In the genomic region with DNA sequence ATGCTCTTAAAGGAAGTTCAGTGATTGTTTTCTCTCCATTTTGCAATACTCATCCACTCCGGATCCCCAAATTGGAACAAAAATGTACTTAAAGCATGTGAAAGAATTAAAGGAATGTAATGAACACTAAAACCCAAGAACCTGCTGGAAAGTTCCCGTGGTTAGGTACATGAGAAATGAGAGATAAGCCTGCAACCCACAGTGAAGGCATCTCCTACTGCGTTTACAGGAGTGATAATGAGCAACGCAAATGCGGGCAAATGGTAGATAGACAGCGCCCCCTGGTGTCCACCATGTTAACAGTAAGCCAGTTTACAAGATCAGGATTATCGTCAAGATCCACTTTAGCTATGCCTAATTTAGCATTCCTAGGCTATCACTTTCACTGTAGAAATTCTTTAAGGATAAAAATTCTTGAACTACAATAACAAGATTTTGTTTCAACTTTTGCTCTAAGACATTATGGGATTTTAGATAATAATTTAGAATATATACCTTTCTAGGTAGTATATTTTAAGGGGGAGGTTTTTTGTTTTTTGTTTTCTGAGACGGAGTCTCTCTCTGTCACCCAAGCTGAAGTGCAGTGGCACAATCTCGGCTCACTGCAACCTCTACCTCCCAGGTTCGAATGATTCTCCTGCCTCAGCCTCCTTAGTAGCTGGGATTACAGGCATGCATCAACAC, we compare ENCODE assay signal across 7 cellular contexts. TPM values are rescaled to one million over a fixed set of nuclear protein-coding genes. Genes with fewer than 3 reads are reported as not detected.
DNase-seq lines count a peak whose midpoint lies in the region; ATAC-seq, FAIRE-seq and TF ChIP-seq lines count a peak whose summit lies in the region.

No MANE protein-coding gene starts in this region.

- no peaks in the 10 kb centered on the region for H3K9me3 ChIP-seq in left lung

- peak; percentile 47 for FAIRE-seq in colon (lab: Jason Lieb, UNC)

- TF ChIP-seq CTCF in GM13976 (IDR thresholded peaks at IDR 0.05; ENCODE audit: borderline replicate concordance, control extremely low read depth, extremely low read depth, insufficient read depth, missing control alignments), result peak; percentile 82
- peak; percentile 84 to 89 for TF ChIP-seq CTCF in left lung (IDR thresholded peaks at IDR 0.05)

- no peaks in the 10 kb centered on the region for H3K27me3 ChIP-seq in left lung

- peaks cover 0 to 40% of the 10 kb centered on the region in 2 donors for H3K36me3 ChIP-seq in left lung

- ATAC-seq in HG03439 (IDR thresholded peaks at IDR 0.05; ENCODE audit: unreplicated experiment), result peak; percentile 79
- peak; percentile 96 for ATAC-seq in left lung

- peak overlapping the region; percentile 21 to 53 for H3K27ac ChIP-seq in left lung

- H3K4me3 ChIP-seq in left lung, result no peak overlapping the region

- intact Hi-C loops in left lung (cut with DNase I), result loop anchor here in 1 of 2 donors (10.0 kb wide), 1 partner anchor 257 kb away; no protein-coding TSS in a partner anchor

- in situ Hi-C loops in GM13976 (cut with MboI; ENCODE audit: low sequenced_read_pairs, unreplicated experiment), result loop anchor here (10.0 kb wide), 1 partner anchor 257 kb away; no protein-coding TSS in a partner anchor

- DNase-seq in GM13976 (ENCODE audit: low spot score) (peak; percentile 75), NCI-H69 (lab: John Stamatoyannopoulos, UW) (peak; percentile 84), left lung (peak in 1 of 2 donors; percentile 87)
- DNase-seq in activated CD4-positive, alpha-beta T cell treated with anti-CD3 and anti-CD28 coated beads for 48 hours, result peak; percentile 93
- peak; percentile 78 to 91 for DNase-seq in stimulated activated CD4-positive, alpha-beta T cell treated with anti-CD3 and anti-CD28 coated beads, Interleukin-4, amount 100 ng/mL, for 48 hours (ENCODE audit: low read depth in 2 of 2)

- H3K4me1 ChIP-seq in left lung, result peaks cover 0 to 47% of the 10 kb centered on the region in 2 donors

RNA-seq across cellular contexts. Expression of gene ALG9, which starts 29.9 kb away (rescaled TPM):
- total RNA-seq in left lung, result 10 to 100 TPM; 27.5 to 31.2 TPM

RNA-seq across cellular contexts. Expression of gene FDXACB1, which starts 37.5 kb away (rescaled TPM):
- 1 to 10 TPM; 1.7 to 4.1 TPM for total RNA-seq in left lung

RNA-seq across cellular contexts. Expression of gene CFAP68, which starts 37.8 kb away (rescaled TPM):
- 10 to 100 TPM; 20.4 to 20.9 TPM for total RNA-seq in left lung
